In the genomic region with DNA sequence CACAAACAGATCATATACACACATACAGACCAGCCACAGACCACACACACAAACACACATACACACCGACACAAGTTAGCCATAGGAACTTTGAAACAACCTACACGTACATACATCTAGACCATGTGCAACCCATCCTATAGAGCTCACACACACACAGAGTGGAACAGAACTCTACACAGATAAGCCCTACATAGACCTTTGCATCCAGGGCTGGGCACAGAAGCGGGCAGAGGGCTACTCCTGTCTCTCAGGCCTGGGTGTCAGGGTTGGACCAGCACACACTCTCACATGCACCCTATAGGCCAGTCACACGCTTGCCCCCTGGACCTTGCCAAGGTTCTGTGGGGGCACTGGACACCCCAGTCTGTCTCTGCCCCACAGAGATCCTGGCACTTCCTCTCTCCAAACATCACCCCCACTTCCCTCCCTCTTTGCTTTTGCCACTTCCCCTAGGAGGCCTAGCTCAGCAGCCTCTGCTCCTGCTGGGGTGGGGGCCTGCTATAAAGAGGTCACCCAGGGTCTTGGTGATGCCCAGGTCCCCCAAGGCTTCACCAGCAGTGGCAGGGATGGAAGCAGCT, we compare ENCODE assay signal across 2 cellular contexts.
A peak's percentile ranks its signal among the peaks of the same experiment; 100 is the strongest.
TF ChIP-seq lines count a peak whose summit lies in the region.

No MANE protein-coding gene starts in this region.

TF ChIP-seq in A549, 52 proteins besides CTCF, POLR2A, EP300 and RAD21:
- TF ChIP-seq CEBPB (IDR thresholded peaks at IDR 0.05), result no peak
- no peak for TF ChIP-seq RARB (CRISPR knock-in tag; IDR thresholded peaks at IDR 0.05)
- no peak for TF ChIP-seq HOXB13 (CRISPR knock-in tag; IDR thresholded peaks at IDR 0.05; ENCODE audit: low read depth)
- TF ChIP-seq, protein P1, sequence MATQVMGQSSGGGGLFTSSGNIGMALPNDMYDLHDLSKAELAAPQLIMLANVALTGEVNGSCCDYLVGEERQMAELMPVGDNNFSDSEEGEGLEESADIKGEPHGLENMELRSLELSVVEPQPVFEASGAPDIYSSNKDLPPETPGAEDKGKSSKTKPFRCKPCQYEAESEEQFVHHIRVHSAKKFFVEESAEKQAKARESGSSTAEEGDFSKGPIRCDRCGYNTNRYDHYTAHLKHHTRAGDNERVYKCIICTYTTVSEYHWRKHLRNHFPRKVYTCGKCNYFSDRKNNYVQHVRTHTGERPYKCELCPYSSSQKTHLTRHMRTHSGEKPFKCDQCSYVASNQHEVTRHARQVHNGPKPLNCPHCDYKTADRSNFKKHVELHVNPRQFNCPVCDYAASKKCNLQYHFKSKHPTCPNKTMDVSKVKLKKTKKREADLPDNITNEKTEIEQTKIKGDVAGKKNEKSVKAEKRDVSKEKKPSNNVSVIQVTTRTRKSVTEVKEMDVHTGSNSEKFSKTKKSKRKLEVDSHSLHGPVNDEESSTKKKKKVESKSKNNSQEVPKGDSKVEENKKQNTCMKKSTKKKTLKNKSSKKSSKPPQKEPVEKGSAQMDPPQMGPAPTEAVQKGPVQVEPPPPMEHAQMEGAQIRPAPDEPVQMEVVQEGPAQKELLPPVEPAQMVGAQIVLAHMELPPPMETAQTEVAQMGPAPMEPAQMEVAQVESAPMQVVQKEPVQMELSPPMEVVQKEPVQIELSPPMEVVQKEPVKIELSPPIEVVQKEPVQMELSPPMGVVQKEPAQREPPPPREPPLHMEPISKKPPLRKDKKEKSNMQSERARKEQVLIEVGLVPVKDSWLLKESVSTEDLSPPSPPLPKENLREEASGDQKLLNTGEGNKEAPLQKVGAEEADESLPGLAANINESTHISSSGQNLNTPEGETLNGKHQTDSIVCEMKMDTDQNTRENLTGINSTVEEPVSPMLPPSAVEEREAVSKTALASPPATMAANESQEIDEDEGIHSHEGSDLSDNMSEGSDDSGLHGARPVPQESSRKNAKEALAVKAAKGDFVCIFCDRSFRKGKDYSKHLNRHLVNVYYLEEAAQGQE (IDR thresholded peaks at IDR 0.05), result no peak
- TF ChIP-seq CBX8 (IDR thresholded peaks at IDR 0.05), result no peak
- no peak for TF ChIP-seq GATA3 (IDR thresholded peaks at IDR 0.05; ENCODE audit: borderline replicate concordance)
- no peak for TF ChIP-seq ZNF302 (CRISPR knock-in tag; IDR thresholded peaks at IDR 0.05)
- TF ChIP-seq, protein P2, sequence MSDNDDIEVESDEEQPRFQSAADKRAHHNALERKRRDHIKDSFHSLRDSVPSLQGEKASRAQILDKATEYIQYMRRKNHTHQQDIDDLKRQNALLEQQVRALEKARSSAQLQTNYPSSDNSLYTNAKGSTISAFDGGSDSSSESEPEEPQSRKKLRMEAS (IDR thresholded peaks at IDR 0.05), result no peak
- no peak for TF ChIP-seq MAZ (IDR thresholded peaks at IDR 0.05; ENCODE audit: borderline replicate concordance, low read depth, low read length)
- TF ChIP-seq, protein P3, sequence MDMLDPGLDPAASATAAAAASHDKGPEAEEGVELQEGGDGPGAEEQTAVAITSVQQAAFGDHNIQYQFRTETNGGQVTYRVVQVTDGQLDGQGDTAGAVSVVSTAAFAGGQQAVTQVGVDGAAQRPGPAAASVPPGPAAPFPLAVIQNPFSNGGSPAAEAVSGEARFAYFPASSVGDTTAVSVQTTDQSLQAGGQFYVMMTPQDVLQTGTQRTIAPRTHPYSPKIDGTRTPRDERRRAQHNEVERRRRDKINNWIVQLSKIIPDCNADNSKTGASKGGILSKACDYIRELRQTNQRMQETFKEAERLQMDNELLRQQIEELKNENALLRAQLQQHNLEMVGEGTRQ (IDR thresholded peaks at IDR 0.05), result no peak
- no peak for TF ChIP-seq POLR2AphosphoS2 (conservative IDR thresholded peaks at IDR 0.05; ENCODE audit: low read length)
- TF ChIP-seq, protein P4, sequence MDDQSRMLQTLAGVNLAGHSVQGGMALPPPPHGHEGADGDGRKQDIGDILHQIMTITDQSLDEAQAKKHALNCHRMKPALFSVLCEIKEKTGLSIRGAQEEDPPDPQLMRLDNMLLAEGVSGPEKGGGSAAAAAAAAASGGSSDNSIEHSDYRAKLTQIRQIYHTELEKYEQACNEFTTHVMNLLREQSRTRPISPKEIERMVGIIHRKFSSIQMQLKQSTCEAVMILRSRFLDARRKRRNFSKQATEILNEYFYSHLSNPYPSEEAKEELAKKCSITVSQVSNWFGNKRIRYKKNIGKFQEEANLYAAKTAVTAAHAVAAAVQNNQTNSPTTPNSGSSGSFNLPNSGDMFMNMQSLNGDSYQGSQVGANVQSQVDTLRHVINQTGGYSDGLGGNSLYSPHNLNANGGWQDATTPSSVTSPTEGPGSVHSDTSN (IDR thresholded peaks at IDR 0.05), result no peak
- TF ChIP-seq EHF (CRISPR knock-in tag; IDR thresholded peaks at IDR 0.05), result no peak
- no peak for TF ChIP-seq HEYL (CRISPR knock-in tag; IDR thresholded peaks at IDR 0.05)

TF ChIP-seq in K562, 482 proteins besides CTCF, POLR2A, EP300 and RAD21 (continues in another document):
- TF ChIP-seq RBM17 (IDR thresholded peaks at IDR 0.05; ENCODE audit: borderline replicate concordance, low read depth, low read length) (no peak), JUNB (CRISPR knock-in tag; conservative IDR thresholded peaks at IDR 0.05) (0 out of 2 replicates have a peak, but pooled peaks have one; percentile 27), SETDB1 (IDR thresholded peaks at IDR 0.05; ENCODE audit: low read length) (no peak), NCOR1 (IDR thresholded peaks at IDR 0.05) (no peak; the same call in 1 of the 2 replicates), NFIX (CRISPR knock-in tag; IDR thresholded peaks at IDR 0.05; ENCODE audit: low read depth) (no peak), NR1H2 (CRISPR knock-in tag; IDR thresholded peaks at IDR 0.05) (no peak), ZBTB7A (IDR thresholded peaks at IDR 0.05; ENCODE audit: borderline replicate concordance, control insufficient read depth, low read depth, low read length) (no peak), PHF21A (IDR thresholded peaks at IDR 0.05; ENCODE audit: borderline replicate concordance, low read depth) (no peak), CTBP1 (IDR thresholded peaks at IDR 0.05; ENCODE audit: borderline replicate concordance) (no peak), HMG20A (CRISPR knock-in tag; conservative IDR thresholded peaks at IDR 0.05) (no peak), ZNF586 (CRISPR knock-in tag; conservative IDR thresholded peaks at IDR 0.05) (no peak), ZNF707 (CRISPR knock-in tag; conservative IDR thresholded peaks at IDR 0.05) (no peak), SRF (CRISPR knock-in tag; IDR thresholded peaks at IDR 0.05) (no peak), BRD4 (IDR thresholded peaks at IDR 0.05) (no peak), SNIP1 (IDR thresholded peaks at IDR 0.05; ENCODE audit: low read depth) (no peak), GATAD2A (IDR thresholded peaks at IDR 0.05) (no peak)
- TF ChIP-seq, protein P5, sequence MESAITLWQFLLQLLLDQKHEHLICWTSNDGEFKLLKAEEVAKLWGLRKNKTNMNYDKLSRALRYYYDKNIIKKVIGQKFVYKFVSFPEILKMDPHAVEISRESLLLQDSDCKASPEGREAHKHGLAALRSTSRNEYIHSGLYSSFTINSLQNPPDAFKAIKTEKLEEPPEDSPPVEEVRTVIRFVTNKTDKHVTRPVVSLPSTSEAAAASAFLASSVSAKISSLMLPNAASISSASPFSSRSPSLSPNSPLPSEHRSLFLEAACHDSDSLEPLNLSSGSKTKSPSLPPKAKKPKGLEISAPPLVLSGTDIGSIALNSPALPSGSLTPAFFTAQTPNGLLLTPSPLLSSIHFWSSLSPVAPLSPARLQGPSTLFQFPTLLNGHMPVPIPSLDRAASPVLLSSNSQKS (CRISPR knock-in tag; IDR thresholded peaks at IDR 0.05), result no peak
- TF ChIP-seq, protein P6, sequence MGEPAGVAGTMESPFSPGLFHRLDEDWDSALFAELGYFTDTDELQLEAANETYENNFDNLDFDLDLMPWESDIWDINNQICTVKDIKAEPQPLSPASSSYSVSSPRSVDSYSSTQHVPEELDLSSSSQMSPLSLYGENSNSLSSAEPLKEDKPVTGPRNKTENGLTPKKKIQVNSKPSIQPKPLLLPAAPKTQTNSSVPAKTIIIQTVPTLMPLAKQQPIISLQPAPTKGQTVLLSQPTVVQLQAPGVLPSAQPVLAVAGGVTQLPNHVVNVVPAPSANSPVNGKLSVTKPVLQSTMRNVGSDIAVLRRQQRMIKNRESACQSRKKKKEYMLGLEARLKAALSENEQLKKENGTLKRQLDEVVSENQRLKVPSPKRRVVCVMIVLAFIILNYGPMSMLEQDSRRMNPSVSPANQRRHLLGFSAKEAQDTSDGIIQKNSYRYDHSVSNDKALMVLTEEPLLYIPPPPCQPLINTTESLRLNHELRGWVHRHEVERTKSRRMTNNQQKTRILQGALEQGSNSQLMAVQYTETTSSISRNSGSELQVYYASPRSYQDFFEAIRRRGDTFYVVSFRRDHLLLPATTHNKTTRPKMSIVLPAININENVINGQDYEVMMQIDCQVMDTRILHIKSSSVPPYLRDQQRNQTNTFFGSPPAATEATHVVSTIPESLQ (CRISPR knock-in tag; IDR thresholded peaks at IDR 0.05), result no peak
- TF ChIP-seq, protein P7, sequence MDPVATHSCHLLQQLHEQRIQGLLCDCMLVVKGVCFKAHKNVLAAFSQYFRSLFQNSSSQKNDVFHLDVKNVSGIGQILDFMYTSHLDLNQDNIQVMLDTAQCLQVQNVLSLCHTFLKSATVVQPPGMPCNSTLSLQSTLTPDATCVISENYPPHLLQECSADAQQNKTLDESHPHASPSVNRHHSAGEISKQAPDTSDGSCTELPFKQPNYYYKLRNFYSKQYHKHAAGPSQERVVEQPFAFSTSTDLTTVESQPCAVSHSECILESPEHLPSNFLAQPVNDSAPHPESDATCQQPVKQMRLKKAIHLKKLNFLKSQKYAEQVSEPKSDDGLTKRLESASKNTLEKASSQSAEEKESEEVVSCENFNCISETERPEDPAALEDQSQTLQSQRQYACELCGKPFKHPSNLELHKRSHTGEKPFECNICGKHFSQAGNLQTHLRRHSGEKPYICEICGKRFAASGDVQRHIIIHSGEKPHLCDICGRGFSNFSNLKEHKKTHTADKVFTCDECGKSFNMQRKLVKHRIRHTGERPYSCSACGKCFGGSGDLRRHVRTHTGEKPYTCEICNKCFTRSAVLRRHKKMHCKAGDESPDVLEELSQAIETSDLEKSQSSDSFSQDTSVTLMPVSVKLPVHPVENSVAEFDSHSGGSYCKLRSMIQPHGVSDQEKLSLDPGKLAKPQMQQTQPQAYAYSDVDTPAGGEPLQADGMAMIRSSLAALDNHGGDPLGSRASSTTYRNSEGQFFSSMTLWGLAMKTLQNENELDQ (CRISPR knock-in tag; IDR thresholded peaks at IDR 0.05; ENCODE audit: borderline replicate concordance), result no peak
- TF ChIP-seq, protein P8, sequence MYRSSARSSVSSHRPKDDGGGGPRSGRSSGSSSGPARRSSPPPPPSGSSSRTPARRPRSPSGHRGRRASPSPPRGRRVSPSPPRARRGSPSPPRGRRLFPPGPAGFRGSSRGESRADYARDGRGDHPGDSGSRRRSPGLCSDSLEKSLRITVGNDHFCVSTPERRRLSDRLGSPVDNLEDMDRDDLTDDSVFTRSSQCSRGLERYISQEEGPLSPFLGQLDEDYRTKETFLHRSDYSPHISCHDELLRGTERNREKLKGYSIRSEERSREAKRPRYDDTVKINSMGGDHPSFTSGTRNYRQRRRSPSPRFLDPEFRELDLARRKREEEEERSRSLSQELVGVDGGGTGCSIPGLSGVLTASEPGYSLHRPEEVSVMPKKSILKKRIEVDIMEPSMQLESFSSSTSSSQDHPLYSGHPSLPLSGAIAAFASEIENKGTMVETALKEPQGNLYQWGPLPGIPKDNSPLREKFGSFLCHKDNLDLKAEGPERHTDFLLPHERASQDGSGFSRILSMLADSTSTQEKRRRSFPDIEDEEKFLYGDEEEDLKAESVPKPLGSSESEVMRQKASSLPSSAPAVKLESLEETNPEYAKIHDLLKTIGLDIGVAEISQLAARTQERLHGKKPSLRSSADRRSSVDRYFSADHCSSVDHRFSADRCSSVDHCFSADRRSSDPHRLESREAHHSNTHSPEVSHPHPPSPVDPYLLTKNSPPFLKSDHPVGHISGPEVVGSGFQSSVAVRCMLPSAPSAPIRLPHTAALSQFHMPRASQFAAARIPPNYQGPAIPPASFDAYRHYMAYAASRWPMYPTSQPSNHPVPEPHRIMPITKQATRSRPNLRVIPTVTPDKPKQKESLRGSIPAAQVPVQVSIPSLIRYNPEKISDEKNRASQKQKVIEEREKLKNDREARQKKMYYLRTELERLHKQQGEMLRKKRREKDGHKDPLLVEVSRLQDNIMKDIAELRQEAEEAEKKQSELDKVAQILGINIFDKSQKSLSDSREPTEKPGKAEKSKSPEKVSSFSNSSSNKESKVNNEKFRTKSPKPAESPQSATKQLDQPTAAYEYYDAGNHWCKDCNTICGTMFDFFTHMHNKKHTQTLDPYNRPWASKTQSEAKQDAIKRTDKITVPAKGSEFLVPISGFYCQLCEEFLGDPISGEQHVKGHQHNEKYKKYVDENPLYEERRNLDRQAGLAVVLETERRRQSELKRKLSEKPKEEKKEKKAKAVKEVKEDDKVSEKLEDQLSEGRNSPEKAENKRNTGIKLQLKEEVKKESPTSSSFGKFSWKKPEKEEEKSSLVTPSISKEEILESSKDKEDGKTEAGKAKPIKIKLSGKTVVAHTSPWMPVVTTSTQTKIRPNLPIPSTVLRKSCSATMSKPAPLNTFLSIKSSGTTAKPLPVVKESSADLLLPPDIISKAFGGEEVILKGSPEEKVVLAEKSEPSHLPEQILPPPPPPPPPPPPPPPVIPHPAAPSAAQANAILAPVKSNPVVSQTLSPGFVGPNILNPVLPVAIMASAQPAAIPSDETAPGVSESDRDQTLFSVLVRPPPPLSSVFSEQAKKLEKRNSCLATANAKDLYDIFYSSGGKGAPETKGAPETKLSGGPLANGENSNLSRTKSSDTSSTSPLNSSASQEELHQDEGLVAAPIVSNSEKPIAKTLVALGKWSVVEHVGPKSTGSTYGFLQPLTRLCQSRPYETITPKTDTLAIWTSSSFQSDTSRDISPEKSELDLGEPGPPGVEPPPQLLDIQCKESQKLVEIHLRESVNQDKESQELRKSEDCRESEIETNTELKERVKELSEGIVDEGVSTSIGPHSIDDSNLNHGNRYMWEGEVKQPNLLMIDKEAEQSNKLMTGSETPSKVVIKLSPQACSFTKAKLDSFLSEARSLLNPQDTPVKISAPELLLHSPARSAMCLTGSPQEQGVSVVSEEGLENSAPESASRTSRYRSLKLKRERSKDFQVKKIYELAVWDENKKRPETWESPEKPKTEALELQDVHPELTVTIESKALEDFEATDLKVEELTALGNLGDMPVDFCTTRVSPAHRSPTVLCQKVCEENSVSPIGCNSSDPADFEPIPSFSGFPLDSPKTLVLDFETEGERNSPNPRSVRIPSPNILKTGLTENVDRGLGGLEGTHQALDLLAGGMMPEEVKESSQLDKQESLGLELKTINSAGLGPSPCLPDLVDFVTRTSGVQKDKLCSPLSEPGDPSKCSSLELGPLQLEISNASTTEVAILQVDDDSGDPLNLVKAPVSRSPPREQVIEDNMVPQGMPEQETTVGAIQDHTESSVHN (IDR thresholded peaks at IDR 0.05; ENCODE audit: borderline replicate concordance in 1 of 2, low read depth in 1 of 2), result no peak
- TF ChIP-seq, protein P9, sequence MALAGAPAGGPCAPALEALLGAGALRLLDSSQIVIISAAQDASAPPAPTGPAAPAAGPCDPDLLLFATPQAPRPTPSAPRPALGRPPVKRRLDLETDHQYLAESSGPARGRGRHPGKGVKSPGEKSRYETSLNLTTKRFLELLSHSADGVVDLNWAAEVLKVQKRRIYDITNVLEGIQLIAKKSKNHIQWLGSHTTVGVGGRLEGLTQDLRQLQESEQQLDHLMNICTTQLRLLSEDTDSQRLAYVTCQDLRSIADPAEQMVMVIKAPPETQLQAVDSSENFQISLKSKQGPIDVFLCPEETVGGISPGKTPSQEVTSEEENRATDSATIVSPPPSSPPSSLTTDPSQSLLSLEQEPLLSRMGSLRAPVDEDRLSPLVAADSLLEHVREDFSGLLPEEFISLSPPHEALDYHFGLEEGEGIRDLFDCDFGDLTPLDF (CRISPR knock-in tag; IDR thresholded peaks at IDR 0.05), result no peak
